In the genomic region with DNA sequence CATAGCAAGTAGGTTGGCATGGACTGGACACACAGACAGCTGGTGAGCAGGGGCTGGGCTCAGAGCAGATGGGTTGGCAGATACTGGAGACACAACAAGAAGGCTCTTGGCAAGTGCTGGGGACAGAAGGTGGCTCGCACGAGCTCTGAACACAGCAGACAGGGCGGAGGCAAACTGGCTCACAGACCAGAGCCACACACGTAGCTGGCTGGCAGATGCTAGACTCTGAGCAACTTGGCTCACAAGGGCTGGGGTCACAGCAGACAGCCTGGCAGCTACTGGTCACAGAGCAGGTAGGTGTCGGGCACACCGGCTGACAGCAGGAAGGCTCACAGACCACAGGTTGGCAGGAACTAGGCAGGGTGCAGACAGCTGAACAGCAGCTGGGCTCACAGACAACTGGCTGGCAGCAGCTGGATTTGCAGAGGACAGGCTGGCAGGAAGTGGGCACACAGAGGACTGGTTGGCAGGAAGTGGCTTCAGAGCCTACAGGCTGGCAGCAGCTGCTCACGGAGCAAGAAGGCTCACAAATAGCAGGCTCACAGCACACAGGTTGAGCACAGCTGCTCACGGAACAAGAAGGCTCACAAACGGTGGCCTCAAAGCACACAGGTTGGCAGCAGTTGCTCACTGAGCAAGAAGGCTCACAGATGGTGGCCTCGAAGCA, we compare ENCODE assay signal across 9 cellular contexts. TPM values are rescaled to one million over a fixed set of nuclear protein-coding genes. Genes with fewer than 3 reads are reported as not detected.
DNase-seq lines count a peak whose midpoint lies in the region; FAIRE-seq lines count a peak whose summit lies in the region.
"Had no signal": no experiment of that assay in that cellular context is flagged by ENCODE, and none has a peak within 500 bp of the region (broad histone marks: within the 10 kb centered on the region; RNA-seq: fewer than 3 reads in every experiment).

No MANE protein-coding gene starts in this region.

- DNase-seq in NCI-H345 (lab: John Stamatoyannopoulos, UW) (peak; percentile 13), NCI-H345 treated with DMSO at 0.1 percent for 48 hours (lab: John Stamatoyannopoulos, UW; ENCODE audit: unreplicated experiment) (no peak), T-helper 2 cell (peak; percentile 36 to 100 (median 69)), cerebellar cortex (ENCODE audit: low spot score) (peak; percentile 93), posterior vena cava (ENCODE audit: low spot score) (peak; percentile 80), urothelium cell line (ENCODE audit: low spot score) (no peak), NCI-H524 treated with DMSO at 0.1 percent for 48 hours (lab: John Stamatoyannopoulos, UW) (no peak), D341Med (ENCODE audit: low spot score) (no peak)

- FAIRE-seq in urothelium cell line (lab: Jason Lieb, UNC) = no peak

- intact Hi-C loops in posterior vena cava (cut with DNase I) = no loop called here

RNA-seq across cellular contexts. Expression of a gene that starts 0.7 kb away (rescaled TPM):
- not detected for total RNA-seq in posterior vena cava
- total RNA-seq: SK-MEL-5 had no signal

RNA-seq across cellular contexts. Expression of a gene that starts 5.7 kb away (rescaled TPM):
- total RNA-seq in posterior vena cava = not detected
- total RNA-seq: SK-MEL-5 had no signal

RNA-seq across cellular contexts. Expression of a gene that starts 7.1 kb away (rescaled TPM):
- not detected for total RNA-seq in posterior vena cava
- total RNA-seq: SK-MEL-5 had no signal

RNA-seq across cellular contexts. Expression of a gene that starts 32.9 kb away (rescaled TPM):
- total RNA-seq in posterior vena cava = not detected
- total RNA-seq: SK-MEL-5 had no signal

RNA-seq across cellular contexts. Expression of a gene that starts 42.2 kb away (rescaled TPM):
- not detected for total RNA-seq in posterior vena cava
- total RNA-seq: SK-MEL-5 had no signal

Comparison
In these comparisons a context has a peak if more than half of its experiments do, and no peak if none do; other contexts are left out.
1. DNase-seq: peak in NCI-H345 (single experiment), T-helper 2 cell (5 of 5), cerebellar cortex (single experiment) and posterior vena cava (single experiment); none in NCI-H345 treated with DMSO at 0.1 percent for 48 hours (single experiment), urothelium cell line (single experiment), NCI-H524 treated with DMSO at 0.1 percent for 48 hours (single experiment) and D341Med (single experiment).